28 cellular contexts compared by ENCODE assay signal in genomic region chr10:123999261-123999660, GRCh38.
DNase-seq lines count a peak whose midpoint lies in the region; ATAC-seq, FAIRE-seq and TF ChIP-seq lines count a peak whose summit lies in the region.
"Had no signal": no experiment of that assay in that cellular context is flagged by ENCODE, and none has a peak within 500 bp of the region (broad histone marks: within the 10 kb centered on the region; RNA-seq: fewer than 3 reads in every experiment).

No MANE protein-coding gene starts in this region.

- no peak overlapping the region for H3K4me3 Mint-ChIP-seq in stimulated activated naive B cell treated with anti-CD40 and anti-IgM and Interleukin-4, amounts not matched to agents 10 μg/mL and 1 μg/mL and 100 μg/mL, for 72 hours
- H3K4me3 Mint-ChIP-seq: activated T-cell treated with anti-CD3 and anti-CD28 coated beads, Interleukin-2, amount 50 U/mL, for 72 hours; natural killer cell; T-helper 1 cell treated with Interleukin-12 subunit alpha and Interleukin-12 subunit beta and Interleukin-4 antibody, amounts not matched to agents 30 μg/mL and 1 μg/mL, for 36 hours had no signal

- no peak for ATAC-seq in HepG2
- ATAC-seq in right lobe of liver, result no peak
- no peak for ATAC-seq in stimulated activated naive B cell treated with anti-CD40 and anti-IgM and Interleukin-4, amounts not matched to agents 10 μg/mL and 1 μg/mL and 100 μg/mL, for 72 hours (replicated peaks)
- no peak for ATAC-seq in GM18511 (IDR thresholded peaks at IDR 0.05; ENCODE audit: unreplicated experiment)
- ATAC-seq: activated T-cell treated with anti-CD3 and anti-CD28 coated beads, Interleukin-2, amount 50 U/mL, for 72 hours; heart right ventricle; left lung; natural killer cell had no signal

- H3K27ac ChIP-seq in HepG2 (ENCODE audit: extremely low read length, insufficient read depth, low read length), result no peak overlapping the region
- H3K27ac ChIP-seq in right lobe of liver, result no peak overlapping the region
- no peak overlapping the region for H3K27ac ChIP-seq in OCI-LY7 (ENCODE audit: low read depth, low read length, poor library complexity, severe bottlenecking)
- H3K27ac ChIP-seq: ovary, SJSA1 had no signal

- H3K27me3 ChIP-seq in HepG2 (ENCODE audit: control insufficient read depth in 1 of 2, insufficient read depth in 2 of 2, low read length in 2 of 2), result no peaks in the 10 kb centered on the region; a peak in 2 of 5 replicates
- H3K27me3 ChIP-seq in right lobe of liver, result no peaks in the 10 kb centered on the region
- H3K27me3 ChIP-seq: BLaER1, ovary, SJSA1 had no signal

- TF ChIP-seq CTCF in HepG2 (CRISPR knock-in tag; IDR thresholded peaks at IDR 0.05) (no peak), right lobe of liver (IDR thresholded peaks at IDR 0.05) (no peak), OCI-LY7 (conservative IDR thresholded peaks at IDR 0.05; ENCODE audit: low read length) (0 out of 2 replicates have a peak, but pooled peaks have one; percentile 29)

- no peak for TF ChIP-seq RAD21 in HepG2 (CRISPR knock-in tag; IDR thresholded peaks at IDR 0.05)

- DNase-seq in HepG2 (ENCODE audit: low spot score), result no peak
- DNase-seq in right lobe of liver, result no peak
- DNase-seq in OCI-LY7 (ENCODE audit: low spot score), result peak; percentile 22
- peak; percentile 1 for DNase-seq in germinal center (ENCODE audit: low spot score)
- DNase-seq in cerebellar cortex (ENCODE audit: low spot score), result no peak
- DNase-seq in T-helper 1 cell, result no peak
- DNase-seq in stimulated activated naive B cell treated with anti-CD40 and anti-IgM and Interleukin-4, amounts not matched to agents 10 μg/mL and 1 μg/mL and 100 μg/mL, for 72 hours, result no peak
- DNase-seq: activated naive CD4-positive, alpha-beta T cell treated with Interleukin-2 at 50 U/mL for 16 hours; activated T-cell treated with anti-CD3 and anti-CD28 coated beads, Interleukin-2, amount 50 U/mL, for 72 hours; amygdala; EL; heart right ventricle; midbrain; natural killer cell; NCI-H1048; NCI-H187; NCI-H524 treated with DMSO at 0.1 percent for 48 hours; retina; stimulated activated CD4-positive, alpha-beta T cell treated with anti-CD3 and anti-CD28 coated beads, Interleukin-4, amount 100 ng/mL, for 1 hour; stimulated activated naive CD4-positive, alpha-beta T cell had no signal

- H3K36me3 Mint-ChIP-seq in stimulated activated naive B cell treated with anti-CD40 and anti-IgM and Interleukin-4, amounts not matched to agents 10 μg/mL and 1 μg/mL and 100 μg/mL, for 72 hours, result no peaks in the 10 kb centered on the region
- H3K36me3 Mint-ChIP-seq: natural killer cell had no signal

- TF ChIP-seq POLR2A in HepG2 (IDR thresholded peaks at IDR 0.05; ENCODE audit: insufficient read depth in 1 of 2, low read depth in 2 of 2, low read length in 2 of 2) (no peak), right lobe of liver (IDR thresholded peaks at IDR 0.05) (no peak)

- H3K9me3 ChIP-seq in HepG2 (ENCODE audit: low read length) (no peaks in the 10 kb centered on the region), right lobe of liver (no peaks in the 10 kb centered on the region), OCI-LY7 (ENCODE audit: low read length) (no peaks in the 10 kb centered on the region)
- H3K9me3 ChIP-seq: BLaER1, heart right ventricle, left lung, ovary, SJSA1 had no signal

- TF ChIP-seq EP300 in HepG2 (IDR thresholded peaks at IDR 0.05; ENCODE audit: low read depth in 2 of 2, low read length in 2 of 2) (no peak), HepG2 (CRISPR knock-in tag; IDR thresholded peaks at IDR 0.05; ENCODE audit: borderline replicate concordance) (no peak)

- H3K27ac Mint-ChIP-seq in stimulated activated naive B cell treated with anti-CD40 and anti-IgM and Interleukin-4, amounts not matched to agents 10 μg/mL and 1 μg/mL and 100 μg/mL, for 72 hours, result no peak overlapping the region
- H3K27ac Mint-ChIP-seq: activated T-cell treated with anti-CD3 and anti-CD28 coated beads, Interleukin-2, amount 50 U/mL, for 72 hours; natural killer cell; T-helper 1 cell treated with Interleukin-12 subunit alpha and Interleukin-12 subunit beta and Interleukin-4 antibody, amounts not matched to agents 30 μg/mL and 1 μg/mL, for 36 hours had no signal

- no peaks in the 10 kb centered on the region for H3K9me2 ChIP-seq in OCI-LY7 (ENCODE audit: insufficient read depth, low read length)

- 100% methylated on average over 1 of the region's 5 CpGs for WGBS in HepG2 (ENCODE audit: low lambda C conversion rate)
- 79% methylated on average over 2 of the region's 5 CpGs for WGBS in right lobe of liver (ENCODE audit: insufficient coverage, low coverage, low lambda C conversion rate, missing lambda C conversion rate)

- H4K20me1 ChIP-seq in HepG2 (ENCODE audit: insufficient read depth, low read length) (peaks cover 3% of the 10 kb centered on the region; the same call in 1 of the 2 replicates), OCI-LY7 (ENCODE audit: insufficient read depth, low read length) (no peaks in the 10 kb centered on the region)

- H2AFZ ChIP-seq in HepG2 (ENCODE audit: low read length) (no peak overlapping the region), OCI-LY7 (ENCODE audit: low read length) (no peak overlapping the region)

- H3K9ac ChIP-seq in HepG2 (ENCODE audit: insufficient read depth, low read depth, low read length), result no peak overlapping the region
- H3K9ac ChIP-seq: BLaER1 had no signal

- intact Hi-C loops in HepG2 (cut with micrococcal nuclease; ENCODE audit: unreplicated experiment), result loop anchor here (10.0 kb wide), 2 partner anchors 156 to 256 kb away; no protein-coding TSS in a partner anchor
- intact Hi-C loops in right lobe of liver (cut with DNase I), result loop anchor here (5.0 kb wide), 2 partner anchors 378 to 393 kb away; no protein-coding TSS in a partner anchor
- intact Hi-C loops in OCI-LY7 (cut with micrococcal nuclease; ENCODE audit: unreplicated experiment), result loop anchor here (5.0 to 10.0 kb wide), 2 partner anchors 108 to 226 kb away; no protein-coding TSS in a partner anchor

- H3K4me2 ChIP-seq in HepG2 (ENCODE audit: low read depth, low read length) (no peak overlapping the region), OCI-LY7 (ENCODE audit: low read length) (no peak overlapping the region)

- POLR2A ChIA-PET in HepG2 (lab: Yijun Ruan, JAX), result no interaction called here
- POLR2A ChIA-PET in OCI-LY7 (lab: Charles Lee), result no interaction called here

- CTCF ChIA-PET in HepG2 (lab: Yijun Ruan, JAX; ENCODE audit: low intra/inter-chr PET ratio, low total read pairs), result no interaction called here
- CTCF ChIA-PET in OCI-LY7 (lab: Charles Lee; ENCODE audit: unreplicated experiment), result no interaction called here

- no peak for FAIRE-seq in HepG2 (lab: Jason Lieb, UNC)
- FAIRE-seq: D721Med, urothelium cell line had no signal

- H3K79me2 ChIP-seq in HepG2 (ENCODE audit: insufficient read depth, low read length) (no peaks in the 10 kb centered on the region), OCI-LY7 (ENCODE audit: insufficient read depth, low read depth, low read length) (no peaks in the 10 kb centered on the region)

- H3K9me3 Mint-ChIP-seq in stimulated activated naive B cell treated with anti-CD40 and anti-IgM and Interleukin-4, amounts not matched to agents 10 μg/mL and 1 μg/mL and 100 μg/mL, for 72 hours, result no peaks in the 10 kb centered on the region
- H3K9me3 Mint-ChIP-seq: activated T-cell treated with anti-CD3 and anti-CD28 coated beads, Interleukin-2, amount 50 U/mL, for 72 hours; natural killer cell; T-helper 1 cell treated with Interleukin-12 subunit alpha and Interleukin-12 subunit beta and Interleukin-4 antibody, amounts not matched to agents 30 μg/mL and 1 μg/mL, for 36 hours had no signal

- peaks cover 9 to 12% of the 10 kb centered on the region in 2 donors for H3K27me3 Mint-ChIP-seq in stimulated activated naive B cell treated with anti-CD40 and anti-IgM and Interleukin-4, amounts not matched to agents 10 μg/mL and 1 μg/mL and 100 μg/mL, for 72 hours

- BruUV-seq in HepG2 (replicated peaks; lab: Mats Ljungman, UMichigan) (no TSS peak), OCI-LY7 (replicated peaks; lab: Mats Ljungman, UMichigan) (no TSS peak)

- H3K4me1 Mint-ChIP-seq in stimulated activated naive B cell treated with anti-CD40 and anti-IgM and Interleukin-4, amounts not matched to agents 10 μg/mL and 1 μg/mL and 100 μg/mL, for 72 hours, result peaks cover 24 to 39% of the 10 kb centered on the region in 2 donors

- H3K4me3 ChIP-seq in HepG2 (replicated peaks in 1 of 3; ENCODE audit: insufficient read depth in 1 of 3, low read depth in 2 of 3, low read length in 3 of 3) (no peak overlapping the region), right lobe of liver (no peak overlapping the region), OCI-LY7 (ENCODE audit: low read depth, low read length, poor library complexity, severe bottlenecking) (no peak overlapping the region)
- H3K4me3 ChIP-seq: BLaER1, heart right ventricle, left lung, ovary, SJSA1 had no signal

- H3K36me3 ChIP-seq in HepG2 (replicated peaks in 1 of 2; ENCODE audit: control insufficient read depth in 1 of 2, insufficient read depth in 2 of 2, low read length in 2 of 2) (no peaks in the 10 kb centered on the region), right lobe of liver (no peaks in the 10 kb centered on the region), OCI-LY7 (ENCODE audit: insufficient read depth, low read length) (no peaks in the 10 kb centered on the region)
- H3K36me3 ChIP-seq: heart right ventricle, ovary, SJSA1 had no signal

- H3K4me1 ChIP-seq in HepG2 (ENCODE audit: insufficient read depth, low read length), result peaks cover 54% of the 10 kb centered on the region
- peaks cover 0 to 13% (median 0%) of the 10 kb centered on the region in 4 donors for H3K4me1 ChIP-seq in right lobe of liver
- H3K4me1 ChIP-seq in OCI-LY7 (ENCODE audit: insufficient read depth, low read length, poor library complexity, severe bottlenecking), result peaks cover 10% of the 10 kb centered on the region

- in situ Hi-C loops in HepG2 (cut with HindIII; ENCODE audit: extremely low pct_ligation_motif_present, low pct_unique_long_range_greater_than_20kb), result loop anchor here (5.0 to 25.0 kb wide), 3 partner anchors 93 to 388 kb away; partner anchors contain the start of gene CHST15

TF ChIP-seq in HepG2, 621 proteins besides CTCF, POLR2A, EP300 and RAD21 (continues in another document):
- TF ChIP-seq NFYC (CRISPR knock-in tag; IDR thresholded peaks at IDR 0.05) (no peak), ZNF18 (CRISPR knock-in tag; IDR thresholded peaks at IDR 0.05; ENCODE audit: insufficient replicate concordance) (no peak)

Comparison
In these comparisons a context has a peak if more than half of its experiments do, and no peak if none do; other contexts are left out.
1. DNase-seq: peak in OCI-LY7 (single experiment) and germinal center (single experiment); none in HepG2 (single experiment), right lobe of liver (0 of 3), cerebellar cortex (single experiment), T-helper 1 cell (0 of 5) and stimulated activated naive B cell treated with anti-CD40 and anti-IgM and Interleukin-4, amounts not matched to agents 10 μg/mL and 1 μg/mL and 100 μg/mL, for 72 hours (single experiment).